1 cellular context compared by ENCODE assay signal in genomic region chr9:133664651-133665050, GRCh38.
TF ChIP-seq lines count a peak whose summit lies in the region.

No MANE protein-coding gene starts in this region.

TF ChIP-seq in GM23338, 12 proteins besides CTCF, POLR2A, EP300 and RAD21 (continued from another document):
- TF ChIP-seq ZNF462 (CRISPR knock-in tag; IDR thresholded peaks at IDR 0.05) (no peak), CREB1 (CRISPR knock-in tag; IDR thresholded peaks at IDR 0.05; ENCODE audit: low read depth) (no peak), STAT1 (IDR thresholded peaks at IDR 0.05; ENCODE audit: unreplicated experiment) (no peak), ETS1 (IDR thresholded peaks at IDR 0.05) (no peak), EZH2 (IDR thresholded peaks at IDR 0.05; ENCODE audit: low read depth, unreplicated experiment) (no peak), NANOG (IDR thresholded peaks at IDR 0.05; ENCODE audit: borderline replicate concordance) (no peak), ZNF114 (CRISPR knock-in tag; IDR thresholded peaks at IDR 0.05) (no peak), EZH2phosphoT487 (IDR thresholded peaks at IDR 0.05; ENCODE audit: unreplicated experiment) (no peak), ZNF331 (CRISPR knock-in tag; IDR thresholded peaks at IDR 0.05; ENCODE audit: low read depth) (no peak), JUNB (IDR thresholded peaks at IDR 0.05; ENCODE audit: unreplicated experiment) (no peak), POLR2AphosphoS5 (IDR thresholded peaks at IDR 0.05; ENCODE audit: low read depth) (no peak)
